19 cellular contexts compared by ENCODE assay signal in genomic region chr5:127293373-127293772, GRCh38. TPM values are rescaled to one million over a fixed set of nuclear protein-coding genes. Genes with fewer than 3 reads are reported as not detected.
"Had no signal": no experiment of that assay in that cellular context is flagged by ENCODE, and none has a peak within 500 bp of the region (broad histone marks: within the 10 kb centered on the region; RNA-seq: fewer than 3 reads in every experiment).

No MANE protein-coding gene starts in this region.

- H3K27ac ChIP-seq: adrenal gland, epithelial cell of prostate, left lung, right atrium auricular region, testis, upper lobe of left lung had no signal

- DNase-seq: activated CD4-positive, alpha-beta T cell treated with anti-CD3 and anti-CD28 coated beads for 36 hours; activated CD4-positive, alpha-beta T cell treated with anti-CD3 and anti-CD28 coated beads, Interleukin-2, amount 50 U/mL, for 48 hours; activated gamma-delta T cell treated with Interleukin-2 at 50 U/mL for 16 hours; activated T-cell treated with anti-CD3 and anti-CD28 coated beads for 4 hours; adrenal gland; foreskin fibroblast; hippocampal formation; kidney; left lung; stimulated activated naive CD8-positive, alpha-beta T cell treated with anti-CD3 and anti-CD28 coated beads, Interleukin-15, Interleukin-2, amounts not matched to agents 100 U/mL and 50 U/mL, for 24 hours; T-helper 17 cell; testis; upper lobe of left lung had no signal

- H3K4me3 Mint-ChIP-seq: activated CD4-positive, alpha-beta T cell treated with anti-CD3 and anti-CD28 coated beads for 36 hours; activated T-helper 1 cell treated with anti-CD3 and anti-CD28 coated beads, Interleukin-12 subunit alpha, Interleukin-12 subunit beta, Interleukin-2, Interleukin-4 antibody, amounts not matched to agents 30 ng/mL and 10 ng/mL and 1 ng/mL, durations not matched to agents 14 hours and 24 hours and 36 hours; mesothelial cell of epicardium; T-helper 17 cell had no signal

- H3K36me3 Mint-ChIP-seq: activated naive CD4-positive, alpha-beta T cell treated with anti-CD3 and anti-CD28 coated beads, Interleukin-2, amount 50 U/mL, for 72 hours; mesothelial cell of epicardium had no signal

- H3K4me1 ChIP-seq: adrenal gland had no signal

- H3K4me3 ChIP-seq: adrenal gland, left lung, right atrium auricular region, testis, upper lobe of left lung had no signal

- H3K36me3 ChIP-seq: adrenal gland, left lung, right atrium auricular region, upper lobe of left lung had no signal

- H3K27ac Mint-ChIP-seq: activated CD4-positive, alpha-beta T cell treated with anti-CD3 and anti-CD28 coated beads for 36 hours; activated naive CD4-positive, alpha-beta T cell treated with anti-CD3 and anti-CD28 coated beads, Interleukin-2, amount 50 U/mL, for 72 hours; activated T-helper 1 cell treated with anti-CD3 and anti-CD28 coated beads, Interleukin-12 subunit alpha, Interleukin-12 subunit beta, Interleukin-2, Interleukin-4 antibody, amounts not matched to agents 30 ng/mL and 10 ng/mL and 1 ng/mL, durations not matched to agents 14 hours and 24 hours and 36 hours; mesothelial cell of epicardium; progenitor cell of endocrine pancreas; T-helper 17 cell had no signal

- ATAC-seq: activated CD4-positive, alpha-beta T cell treated with anti-CD3 and anti-CD28 coated beads for 36 hours; activated naive CD4-positive, alpha-beta T cell treated with anti-CD3 and anti-CD28 coated beads, Interleukin-2, amount 50 U/mL, for 72 hours; left lung; stimulated activated naive CD8-positive, alpha-beta T cell treated with anti-CD3 and anti-CD28 coated beads, Interleukin-15, Interleukin-2, amounts not matched to agents 100 U/mL and 50 U/mL, for 24 hours; T-helper 17 cell had no signal

- H3K9me3 Mint-ChIP-seq: activated naive CD4-positive, alpha-beta T cell treated with anti-CD3 and anti-CD28 coated beads, Interleukin-2, amount 50 U/mL, for 72 hours had no signal

- H3K27me3 ChIP-seq: right atrium auricular region, testis had no signal

- H3K9me3 ChIP-seq: adrenal gland, left lung, testis, upper lobe of left lung had no signal

RNA-seq across cellular contexts. Expression of gene MEGF10, which starts 2.8 kb away (rescaled TPM):
- total RNA-seq: activated CD4-positive, alpha-beta T cell treated with anti-CD3 and anti-CD28 coated beads for 36 hours; activated T-helper 1 cell treated with anti-CD3 and anti-CD28 coated beads, Interleukin-12 subunit alpha, Interleukin-12 subunit beta, Interleukin-2, Interleukin-4 antibody, amounts not matched to agents 30 ng/mL and 10 ng/mL and 1 ng/mL, durations not matched to agents 14 hours and 24 hours and 36 hours; T-helper 17 cell had no signal
